11 cellular contexts compared by ENCODE assay signal in genomic region chr9:117703538-117703937, GRCh38. TPM values are rescaled to one million over a fixed set of nuclear protein-coding genes. Genes with fewer than 3 reads are reported as not detected.
DNase-seq lines count a peak whose midpoint lies in the region; ATAC-seq and TF ChIP-seq lines count a peak whose summit lies in the region.
"Had no signal": no experiment of that assay in that cellular context is flagged by ENCODE, and none has a peak within 500 bp of the region (broad histone marks: within the 10 kb centered on the region; RNA-seq: fewer than 3 reads in every experiment).

No MANE protein-coding gene starts in this region.

- intact Hi-C loops in natural killer cell (cut with micrococcal nuclease), result no loop called here

- peak overlapping the region; percentile 11 for H3K4me3 Mint-ChIP-seq in natural killer cell treated with Interleukin-12 subunit alpha and Interleukin-12 subunit beta and Interleukin-15 and Interleukin-18, amount 100 ng/mL, for 72 hours
- H3K4me3 Mint-ChIP-seq in natural killer cell (no peak overlapping the region), nephron (peak overlapping the region in 2 of 3 experiments; percentile 66)
- H3K4me3 Mint-ChIP-seq in activated naive CD8-positive, alpha-beta T cell treated with anti-CD3 and anti-CD28 coated beads for 36 hours, result no peak overlapping the region

- peaks cover 12 to 21% of the 10 kb centered on the region in 2 donors for H3K4me1 Mint-ChIP-seq in natural killer cell treated with Interleukin-12 subunit alpha and Interleukin-12 subunit beta and Interleukin-15 and Interleukin-18, amount 100 ng/mL, for 72 hours (ENCODE audit: low read depth in 2 of 2)
- H3K4me1 Mint-ChIP-seq in natural killer cell (peaks cover 3 to 20% of the 10 kb centered on the region in 2 donors), nephron (peaks cover 18% of the 10 kb centered on the region)
- no peaks in the 10 kb centered on the region for H3K4me1 Mint-ChIP-seq in activated naive CD8-positive, alpha-beta T cell treated with anti-CD3 and anti-CD28 coated beads for 36 hours

- no peak for ATAC-seq in natural killer cell treated with Interleukin-12 subunit alpha and Interleukin-12 subunit beta and Interleukin-15 and Interleukin-18, amount 100 ng/mL, for 72 hours
- no peak for ATAC-seq in natural killer cell
- ATAC-seq in GM19395 (IDR thresholded peaks at IDR 0.05; ENCODE audit: unreplicated experiment), result no peak
- ATAC-seq in activated CD4-positive, CD25-positive, alpha-beta regulatory T cell treated with anti-CD3 and anti-CD28 coated beads, Interleukin-2, amount 50 U/mL, for 24 hours, result no peak

- no peak for DNase-seq in natural killer cell treated with Interleukin-12 subunit alpha and Interleukin-12 subunit beta and Interleukin-15 and Interleukin-18, amount 100 ng/mL, for 72 hours (ENCODE audit: low spot score)
- DNase-seq in natural killer cell (no peak), NCI-H2227 treated with DMSO at 0.1 percent for 48 hours (lab: John Stamatoyannopoulos, UW) (no peak)
- DNase-seq in activated naive CD8-positive, alpha-beta T cell treated with anti-CD3 and anti-CD28 coated beads for 36 hours, result no peak
- DNase-seq: activated CD4-positive, alpha-beta T cell treated with anti-CD3 and anti-CD28 coated beads, Interleukin-2, amount 50 U/mL, for 4 hours; effector CD8-positive, alpha-beta T cell had no signal

- peak overlapping the region in 1 of 2 donors; percentile 16 for H3K27ac Mint-ChIP-seq in natural killer cell treated with Interleukin-12 subunit alpha and Interleukin-12 subunit beta and Interleukin-15 and Interleukin-18, amount 100 ng/mL, for 72 hours
- peak overlapping the region in 1 of 2 donors; percentile 21 for H3K27ac Mint-ChIP-seq in natural killer cell
- peak overlapping the region in 2 of 3 experiments; percentile 25 to 65 for H3K27ac Mint-ChIP-seq in nephron
- H3K27ac Mint-ChIP-seq in activated naive CD8-positive, alpha-beta T cell treated with anti-CD3 and anti-CD28 coated beads for 36 hours, result no peak overlapping the region

- no peaks in the 10 kb centered on the region for H3K36me3 Mint-ChIP-seq in natural killer cell treated with Interleukin-12 subunit alpha and Interleukin-12 subunit beta and Interleukin-15 and Interleukin-18, amount 100 ng/mL, for 72 hours
- H3K36me3 Mint-ChIP-seq in natural killer cell (no peaks in the 10 kb centered on the region), nephron (ENCODE audit: low read depth) (no peaks in the 10 kb centered on the region)
- no peaks in the 10 kb centered on the region for H3K36me3 Mint-ChIP-seq in activated naive CD8-positive, alpha-beta T cell treated with anti-CD3 and anti-CD28 coated beads for 36 hours
- H3K36me3 Mint-ChIP-seq: type B pancreatic cell had no signal

- peaks cover 4 to 13% of the 10 kb centered on the region in 2 donors for H3K27me3 Mint-ChIP-seq in natural killer cell treated with Interleukin-12 subunit alpha and Interleukin-12 subunit beta and Interleukin-15 and Interleukin-18, amount 100 ng/mL, for 72 hours
- peaks cover 0 to 4% of the 10 kb centered on the region in 2 donors for H3K27me3 Mint-ChIP-seq in natural killer cell (ENCODE audit: low read depth in 2 of 2)
- no peaks in the 10 kb centered on the region for H3K27me3 Mint-ChIP-seq in nephron (ENCODE audit: low read depth)
- H3K27me3 Mint-ChIP-seq in activated naive CD8-positive, alpha-beta T cell treated with anti-CD3 and anti-CD28 coated beads for 36 hours, result peaks cover 7% of the 10 kb centered on the region
- H3K27me3 Mint-ChIP-seq: type B pancreatic cell had no signal

- no peak for TF ChIP-seq CTCF in natural killer cell (IDR thresholded peaks at IDR 0.05)
- TF ChIP-seq CTCF in nephron (IDR thresholded peaks at IDR 0.05; ENCODE audit: unreplicated experiment in 3 of 3), result no peak

- peak overlapping the region; percentile 94 for H3K27ac ChIP-seq in cingulate gyrus (ENCODE audit: low read depth, low read length)

- H3K9me3 Mint-ChIP-seq in natural killer cell treated with Interleukin-12 subunit alpha and Interleukin-12 subunit beta and Interleukin-15 and Interleukin-18, amount 100 ng/mL, for 72 hours, result no peaks in the 10 kb centered on the region
- peaks cover 0 to 2% of the 10 kb centered on the region in 2 donors for H3K9me3 Mint-ChIP-seq in natural killer cell
- H3K9me3 Mint-ChIP-seq in nephron, result no peaks in the 10 kb centered on the region
- H3K9me3 Mint-ChIP-seq in activated naive CD8-positive, alpha-beta T cell treated with anti-CD3 and anti-CD28 coated beads for 36 hours, result peaks cover 8% of the 10 kb centered on the region
- H3K9me3 Mint-ChIP-seq: type B pancreatic cell had no signal

RNA-seq across cellular contexts. Expression of gene TLR4, which starts 0.7 kb away (rescaled TPM):
- under 1 TPM; 0.24 to 0.42 TPM for total RNA-seq in natural killer cell treated with Interleukin-12 subunit alpha and Interleukin-12 subunit beta and Interleukin-15 and Interleukin-18, amount 100 ng/mL, for 72 hours
- total RNA-seq in natural killer cell, result 10 to 100 TPM in 1 of 3 donors, 1 to 10 TPM in 2; 1.4 to 15.4 (median 2.2) TPM
- total RNA-seq in activated naive CD8-positive, alpha-beta T cell treated with anti-CD3 and anti-CD28 coated beads for 36 hours, result not detected

Comparison
In these comparisons a context has a peak if more than half of its experiments do, and no peak if none do; other contexts are left out.
1. H3K4me3 Mint-ChIP-seq: peak in natural killer cell treated with Interleukin-12 subunit alpha and Interleukin-12 subunit beta and Interleukin-15 and Interleukin-18, amount 100 ng/mL, for 72 hours (single experiment) and nephron (2 of 3); none in natural killer cell (single experiment) and activated naive CD8-positive, alpha-beta T cell treated with anti-CD3 and anti-CD28 coated beads for 36 hours (single experiment).